In genomic region chr16:54015147-54015546, GRCh38 we compare ENCODE assay signal across 20 cellular contexts.
"Had no signal": no experiment of that assay in that cellular context is flagged by ENCODE, and none has a peak within 500 bp of the region (broad histone marks: within the 10 kb centered on the region; RNA-seq: fewer than 3 reads in every experiment).

No MANE protein-coding gene starts in this region.

- H3K79me2 ChIP-seq: hepatocyte had no signal

- H3K27ac Mint-ChIP-seq: endodermal cell; naive thymus-derived CD4-positive, alpha-beta T cell; nephron progenitor cell had no signal

- H3K4me1 Mint-ChIP-seq: nephron progenitor cell had no signal

- H3K4me2 ChIP-seq: hepatocyte had no signal

- H3K4me1 ChIP-seq: colonic mucosa, right atrium auricular region, stomach, transverse colon had no signal

- ATAC-seq: naive thymus-derived CD4-positive, alpha-beta T cell had no signal

- H3K27ac ChIP-seq: colonic mucosa, hepatocyte, right atrium auricular region, thoracic aorta, transverse colon had no signal

- H3K27me3 ChIP-seq: colonic mucosa, hepatocyte, right atrium auricular region, stomach, transverse colon had no signal

- H3K4me3 Mint-ChIP-seq: endodermal cell; naive thymus-derived CD4-positive, alpha-beta T cell; nephron progenitor cell had no signal

- H2AFZ ChIP-seq: hepatocyte had no signal

- DNase-seq: colonic mucosa; dermis blood vessel endothelial cell; endodermal cell; foreskin melanocyte; head of caudate nucleus; kidney; mesendoderm; naive thymus-derived CD4-positive, alpha-beta T cell; nephron progenitor cell; posterior cingulate gyrus; small intestine; stimulated activated CD4-positive, alpha-beta T cell treated with anti-CD3 and anti-CD28 coated beads, Interleukin-12 subunit alpha, Interleukin-12 subunit beta, amount 100 ng/mL, for 4 hours; stimulated activated naive CD4-positive, alpha-beta T cell; stomach; substantia nigra; transverse colon had no signal

- H3K36me3 ChIP-seq: colonic mucosa, right atrium auricular region, thoracic aorta, transverse colon had no signal

- H3K9me3 ChIP-seq: colonic mucosa had no signal

- H3K27me3 Mint-ChIP-seq: naive thymus-derived CD4-positive, alpha-beta T cell had no signal

- H3K4me3 ChIP-seq: colonic mucosa, hepatocyte, lung, right atrium auricular region, stomach, thoracic aorta, transverse colon had no signal
